6 cellular contexts compared by ENCODE assay signal in genomic region chr15:47047981-47048380, GRCh38.
DNase-seq lines count a peak whose midpoint lies in the region; FAIRE-seq and TF ChIP-seq lines count a peak whose summit lies in the region.
"Not testable (repeated sequence)": the region's sequence is repeated elsewhere in the genome, so short reads cannot be mapped to it uniquely, and the experiment has no call there.

No MANE protein-coding gene starts in this region.

- H4K12ac ChIP-seq in trophoblast cell (ENCODE audit: low read depth, low read length), result not testable (repeated sequence)

- H3K27ac ChIP-seq in trophoblast cell (ENCODE audit: low read depth, low read length), result peak overlapping the region; percentile 34
- H3K27ac ChIP-seq in small intestine (ENCODE audit: low read depth in 1 of 2, low read length in 1 of 2), result not testable (repeated sequence)

- not testable (repeated sequence) for TF ChIP-seq CTCF in Caco-2 (IDR thresholded peaks at IDR 0.05; ENCODE audit: insufficient read depth in 1 of 2, low read depth in 1 of 2, low read length in 1 of 2, severe bottlenecking in 1 of 2, unreplicated experiment in 1 of 2); mesothelial cell of epicardium (IDR thresholded peaks at IDR 0.05; ENCODE audit: unreplicated experiment); progenitor cell of endocrine pancreas (IDR thresholded peaks at IDR 0.05; ENCODE audit: unreplicated experiment); type B pancreatic cell (conservative IDR thresholded peaks at IDR 0.05)

- not testable (repeated sequence) for H3K4ac ChIP-seq in trophoblast cell (ENCODE audit: low read depth, low read length)

- not testable (repeated sequence) for H4K91ac ChIP-seq in trophoblast cell (ENCODE audit: low read depth, low read length)

- H3K14ac ChIP-seq in trophoblast cell (ENCODE audit: low read length), result not testable (repeated sequence)

- peak overlapping the region; percentile 45 for H3K4me3 Mint-ChIP-seq in Caco-2 (ENCODE audit: unreplicated experiment)
- H3K4me3 Mint-ChIP-seq in mesothelial cell of epicardium; progenitor cell of endocrine pancreas (ENCODE audit: low read depth): not testable (repeated sequence)
- peak overlapping the region; percentile 21 for H3K4me3 Mint-ChIP-seq in type B pancreatic cell

- not testable (repeated sequence) for H2BK5ac ChIP-seq in trophoblast cell (ENCODE audit: low read depth, low read length, poor library complexity)

- not testable (repeated sequence) for H3K23ac ChIP-seq in trophoblast cell (ENCODE audit: low read length)

- POLR2A ChIA-PET in Caco-2 (lab: Charles Lee), result not testable (repeated sequence)

- H3K4me1 Mint-ChIP-seq in Caco-2 (ENCODE audit: low read depth, unreplicated experiment) (peaks cover 16% of the 10 kb centered on the region), mesothelial cell of epicardium (peaks cover 23% of the 10 kb centered on the region), progenitor cell of endocrine pancreas (ENCODE audit: low read depth) (peaks cover 13% of the 10 kb centered on the region)
- not testable (repeated sequence) for H3K4me1 Mint-ChIP-seq in type B pancreatic cell (ENCODE audit: unreplicated experiment)

- H3K9me3 ChIP-seq in Caco-2, result peaks cover 13% of the 10 kb centered on the region; the same call in 1 of the 2 replicates
- not testable (repeated sequence) for H3K9me3 ChIP-seq in trophoblast cell (ENCODE audit: insufficient read depth, low read depth, low read length); small intestine (ENCODE audit: control insufficient read depth, low read depth)

- BruUV-seq in Caco-2 (replicated peaks; lab: Mats Ljungman, UMichigan), result not testable (repeated sequence)

- H3K4me1 ChIP-seq in Caco-2, result peaks cover 19% of the 10 kb centered on the region
- H3K4me1 ChIP-seq in trophoblast cell (ENCODE audit: control insufficient read depth in 1 of 2, insufficient read depth in 2 of 2, low read length in 2 of 2); small intestine (ENCODE audit: control insufficient read depth in 2 of 2, insufficient read depth in 1 of 2, low read depth in 1 of 2, low read length in 1 of 2): not testable (repeated sequence)

- not testable (repeated sequence) for H3K79me2 ChIP-seq in trophoblast cell (ENCODE audit: control insufficient read depth, insufficient read depth, low read length, poor library complexity)

- H2AK5ac ChIP-seq in trophoblast cell (ENCODE audit: low read length), result not testable (repeated sequence)

- H3K27ac Mint-ChIP-seq in Caco-2 (ENCODE audit: unreplicated experiment) (peak overlapping the region; percentile 69), mesothelial cell of epicardium (peak overlapping the region; percentile 47), progenitor cell of endocrine pancreas (peak overlapping the region; percentile 82), type B pancreatic cell (peak overlapping the region; percentile 72)

- H4K8ac ChIP-seq in trophoblast cell (ENCODE audit: low read depth, low read length), result not testable (repeated sequence)

- H3K36me3 ChIP-seq in Caco-2 (ENCODE audit: control insufficient read depth, insufficient read depth, low read length); trophoblast cell (ENCODE audit: control insufficient read depth in 1 of 2, insufficient read depth in 2 of 2, low read length in 2 of 2); small intestine (ENCODE audit: control insufficient read depth in 2 of 2, insufficient read depth in 2 of 2, low read length in 2 of 2): not testable (repeated sequence)

- H3K4me2 ChIP-seq in trophoblast cell (ENCODE audit: low read length), result not testable (repeated sequence)

- H3K18ac ChIP-seq in trophoblast cell (ENCODE audit: low read length), result not testable (repeated sequence)

- H3K27me3 Mint-ChIP-seq in Caco-2 (ENCODE audit: insufficient read depth, unreplicated experiment); mesothelial cell of epicardium (ENCODE audit: low read depth); progenitor cell of endocrine pancreas; type B pancreatic cell: not testable (repeated sequence)

- peak; percentile 61 for FAIRE-seq in small intestine (lab: Jason Lieb, UNC)

- H2BK12ac ChIP-seq in trophoblast cell (ENCODE audit: low read length), result not testable (repeated sequence)

- H3K4me3 ChIP-seq in Caco-2 (ENCODE audit: low read depth, low read length); trophoblast cell (ENCODE audit: low read depth, low read length); small intestine (ENCODE audit: low read depth in 1 of 2, low read length in 2 of 2): not testable (repeated sequence)

- intact Hi-C loops in Caco-2 (cut with micrococcal nuclease; ENCODE audit: unreplicated experiment), result not testable (repeated sequence)

- peak in 1 of 2 experiments; percentile 61 for DNase-seq in Caco-2
- DNase-seq in mesothelial cell of epicardium (ENCODE audit: low spot score in 2 of 2, unreplicated experiment in 2 of 2); progenitor cell of endocrine pancreas (ENCODE audit: low spot score, unreplicated experiment); small intestine; type B pancreatic cell (ENCODE audit: extremely low spot score, unreplicated experiment): not testable (repeated sequence)
- DNase-seq in trophoblast cell, result peak; percentile 56 to 82

- not testable (repeated sequence) for H2BK120ac ChIP-seq in trophoblast cell (ENCODE audit: insufficient read depth, low read length, poor library complexity)

- not testable (repeated sequence) for H3K27me3 ChIP-seq in Caco-2 (replicated peaks; ENCODE audit: control insufficient read depth, insufficient read depth, low read length); trophoblast cell (ENCODE audit: insufficient read depth, low read length); small intestine (ENCODE audit: control insufficient read depth in 2 of 2, insufficient read depth in 2 of 2, low read length in 2 of 2)

- not testable (repeated sequence) for H3K79me1 ChIP-seq in trophoblast cell (ENCODE audit: low read length)

- H3K9ac ChIP-seq in trophoblast cell (ENCODE audit: low read length), result not testable (repeated sequence)

- CTCF ChIA-PET in Caco-2 (lab: Charles Lee), result not testable (repeated sequence)

- not testable (repeated sequence) for H3K36me3 Mint-ChIP-seq in Caco-2 (ENCODE audit: insufficient read depth, unreplicated experiment); mesothelial cell of epicardium; progenitor cell of endocrine pancreas (ENCODE audit: insufficient read depth); type B pancreatic cell

- H3K9me3 Mint-ChIP-seq in Caco-2 (ENCODE audit: unreplicated experiment); type B pancreatic cell: not testable (repeated sequence)
- H3K9me3 Mint-ChIP-seq in mesothelial cell of epicardium (peaks cover 11% of the 10 kb centered on the region), progenitor cell of endocrine pancreas (ENCODE audit: low read depth) (peaks cover 20% of the 10 kb centered on the region)

- not testable (repeated sequence) for H2AFZ ChIP-seq in trophoblast cell (ENCODE audit: insufficient read depth, low read length, poor library complexity)
